ENCODE assay signal across 1 cellular context in genomic region chr1:228983231-228983660, GRCh38.
TF ChIP-seq lines count a peak whose summit lies in the region.

No MANE protein-coding gene starts in this region.

TF ChIP-seq in HepG2, 621 proteins besides CTCF, POLR2A, EP300 and RAD21 (continued from another document):
- no peak for TF ChIP-seq SOX13 (IDR thresholded peaks at IDR 0.05)
- TF ChIP-seq SOX13 (CRISPR knock-in tag; conservative IDR thresholded peaks at IDR 0.05 in 1 of 2, IDR thresholded peaks at IDR 0.05 in 1 of 2): no peak
- TF ChIP-seq ZNF432 (CRISPR knock-in tag; IDR thresholded peaks at IDR 0.05; ENCODE audit: borderline replicate concordance): no peak
